Comparison of ENCODE assay signal across 9 cellular contexts in genomic region chr3:169509359-169509758, GRCh38.
A peak's percentile ranks its signal among the peaks of the same experiment; 100 is the strongest.
DNase-seq lines count a peak whose midpoint lies in the region; ATAC-seq, FAIRE-seq and TF ChIP-seq lines count a peak whose summit lies in the region.
"Had no signal": no experiment of that assay in that cellular context is flagged by ENCODE, and none has a peak within 500 bp of the region (broad histone marks: within the 10 kb centered on the region; RNA-seq: fewer than 3 reads in every experiment).

No MANE protein-coding gene starts in this region.

- H2BK15ac ChIP-seq in mesendoderm (replicated peaks; ENCODE audit: low read depth) = no peak overlapping the region

- no peak for TF ChIP-seq RAD21 in GM12878 (IDR thresholded peaks at IDR 0.05; ENCODE audit: insufficient read depth, low read depth, low read length)

- ATAC-seq in GM18517 (IDR thresholded peaks at IDR 0.05; ENCODE audit: unreplicated experiment) = peak; percentile 96
- ATAC-seq in GM21390 (IDR thresholded peaks at IDR 0.05; ENCODE audit: unreplicated experiment) = peak; percentile 95
- ATAC-seq in HG03066 (IDR thresholded peaks at IDR 0.05; ENCODE audit: low read depth, unreplicated experiment) = peak; percentile 86
- peak; percentile 85 for ATAC-seq in GM12878

- RAD21 ChIA-PET in GM12878 (lab: Charles Lee; ENCODE audit: unreplicated experiment) = no interaction called here

- intact Hi-C loops in GM12878 (cut with micrococcal nuclease; ENCODE audit: unreplicated experiment) (no loop called here), esophagus muscularis mucosa (cut with DNase I) (no loop called here)

- H3K27ac ChIP-seq in GM12878 (ENCODE audit: control insufficient read depth, insufficient read depth) (no peak overlapping the region), mesendoderm (ENCODE audit: low read depth, low read length) (no peak overlapping the region), esophagus muscularis mucosa (replicated peaks in 1 of 4) (no peak overlapping the region)

- BruUV-seq in GM12878 (replicated peaks; lab: Mats Ljungman, UMichigan) = no TSS peak

- FAIRE-seq in GM12878 (lab: Jason Lieb, UNC) = no peak

- no peak for TF ChIP-seq CTCF in GM12878 (IDR thresholded peaks at IDR 0.05 in 2 of 3, conservative IDR thresholded peaks at IDR 0.05 in 1 of 3; ENCODE audit: control insufficient read depth in 2 of 3, extremely low read depth in 1 of 3, insufficient read depth in 1 of 3, low read depth in 3 of 3, low read length in 3 of 3)
- TF ChIP-seq CTCF in esophagus muscularis mucosa (IDR thresholded peaks at IDR 0.05) = no peak

- no peak overlapping the region for H4K8ac ChIP-seq in mesendoderm (ENCODE audit: low read depth, low read length)

- WGBS in GM12878 (ENCODE audit: insufficient coverage, insufficient replicate concordance, low lambda C conversion rate, missing lambda C conversion rate) = 38% methylated on average over 1 of the region's 1 CpG
- WGBS in mesendoderm (ENCODE audit: extremely low coverage, insufficient coverage, low lambda C conversion rate) = no CpG with 5 or more reads among the region's 1 CpG
- 76% methylated on average over 1 of the region's 1 CpG for WGBS in esophagus muscularis mucosa

- H3K36me3 ChIP-seq in GM12878 (ENCODE audit: control insufficient read depth in 2 of 2, insufficient read depth in 2 of 2, low read length in 1 of 2) (no peaks in the 10 kb centered on the region), mesendoderm (ENCODE audit: control insufficient read depth, insufficient read depth, low read length) (no peaks in the 10 kb centered on the region), esophagus muscularis mucosa (no peaks in the 10 kb centered on the region)

- H3K4me3 ChIP-seq in GM12878 = no peak overlapping the region
- H3K4me3 ChIP-seq in mesendoderm (ENCODE audit: low read length) = no peak overlapping the region
- no peak overlapping the region for H3K4me3 ChIP-seq in esophagus muscularis mucosa

- H3K79me1 ChIP-seq in mesendoderm (ENCODE audit: low read length) = no peaks in the 10 kb centered on the region

- no peaks in the 10 kb centered on the region for H4K20me1 ChIP-seq in GM12878 (ENCODE audit: control insufficient read depth, insufficient read depth)

- H3K4me2 ChIP-seq in GM12878 (ENCODE audit: control insufficient read depth, insufficient read depth) (no peak overlapping the region), mesendoderm (ENCODE audit: low read length) (no peak overlapping the region)

- H3K56ac ChIP-seq in mesendoderm (ENCODE audit: low read length) = no peak overlapping the region

- CTCF ChIA-PET in GM12878 (lab: Yijun Ruan, JAX) = no interaction called here

- POLR2A ChIA-PET in GM12878 (lab: Charles Lee) = no interaction called here

- no peak overlapping the region for H4K5ac ChIP-seq in mesendoderm (ENCODE audit: low read length)

- H3K4me1 ChIP-seq in GM12878 (ENCODE audit: control insufficient read depth, insufficient read depth, low read length) (peaks cover 9% of the 10 kb centered on the region), mesendoderm (ENCODE audit: control insufficient read depth, low read depth, low read length) (peaks cover 7% of the 10 kb centered on the region), esophagus muscularis mucosa (no peaks in the 10 kb centered on the region)

- H2BK120ac ChIP-seq in mesendoderm (ENCODE audit: low read depth, low read length) = no peak overlapping the region

- H3K79me2 ChIP-seq in GM12878 (ENCODE audit: control insufficient read depth, insufficient read depth, low read length) (no peaks in the 10 kb centered on the region), mesendoderm (ENCODE audit: control insufficient read depth, insufficient read depth, low read length) (no peaks in the 10 kb centered on the region)

- no peak overlapping the region for H2AK5ac ChIP-seq in mesendoderm (ENCODE audit: low read length)

- no peak overlapping the region for H3K4ac ChIP-seq in mesendoderm (ENCODE audit: low read depth, low read length)

- TF ChIP-seq EP300 in GM12878 (IDR thresholded peaks at IDR 0.05; ENCODE audit: borderline replicate concordance in 1 of 2, control insufficient read depth in 1 of 2, low read depth in 2 of 2, low read length in 2 of 2) = no peak
- TF ChIP-seq EP300 in esophagus muscularis mucosa (IDR thresholded peaks at IDR 0.05) = no peak

- SMC1A ChIA-PET in GM12878 (lab: Charles Lee; ENCODE audit: uncharacterized antibody, unreplicated experiment) = no interaction called here

- H3K9ac ChIP-seq in GM12878 (ENCODE audit: control insufficient read depth, insufficient read depth, low read length) (no peak overlapping the region), mesendoderm (ENCODE audit: low read length) (no peak overlapping the region)

- in situ Hi-C loops in GM12878 (cut with MboI) = no loop called here

- H3K9me3 ChIP-seq in GM12878 (replicated peaks; ENCODE audit: control insufficient read depth, insufficient read depth, low read length) (no peaks in the 10 kb centered on the region), esophagus muscularis mucosa (no peaks in the 10 kb centered on the region)

- H3K23ac ChIP-seq in mesendoderm (ENCODE audit: low read length) = no peak overlapping the region

- no peak overlapping the region for H2AFZ ChIP-seq in GM12878 (ENCODE audit: control insufficient read depth, low read depth, low read length)

- H3K18ac ChIP-seq in mesendoderm (ENCODE audit: low read length) = no peak overlapping the region

- peak; percentile 37 for DNase-seq in GM12878 (ENCODE audit: low read depth, low spot score)
- DNase-seq in GOT3 (lab: John Stamatoyannopoulos, UW) = no peak
- DNase-seq in mesendoderm = no peak
- DNase-seq in HK-2 (ENCODE audit: unreplicated experiment) = no peak
- DNase-seq in esophagus muscularis mucosa (ENCODE audit: extremely low spot score) = no peak
- DNase-seq: T-helper 1 cell had no signal

- no peak overlapping the region for H2BK5ac ChIP-seq in mesendoderm (ENCODE audit: low read length)

- H3K27me3 ChIP-seq in GM12878 (replicated peaks in 1 of 2; ENCODE audit: control insufficient read depth in 2 of 2, insufficient read depth in 2 of 2, low read length in 1 of 2) (no peaks in the 10 kb centered on the region), mesendoderm (ENCODE audit: insufficient read depth, low read length, poor library complexity) (no peaks in the 10 kb centered on the region), esophagus muscularis mucosa (no peaks in the 10 kb centered on the region)

- TF ChIP-seq POLR2A in GM12878 (IDR thresholded peaks at IDR 0.05; ENCODE audit: low read depth, low read length) (no peak), esophagus muscularis mucosa (IDR thresholded peaks at IDR 0.05; ENCODE audit: low read depth) (no peak)

TF ChIP-seq in GM12878, 131 proteins besides CTCF, POLR2A, EP300 and RAD21:
- TF ChIP-seq RUNX3 (IDR thresholded peaks at IDR 0.05; ENCODE audit: low read length) (peak; percentile 20; the same call in 1 of the 2 replicates), BMI1 (IDR thresholded peaks at IDR 0.05; ENCODE audit: borderline replicate concordance) (no peak)
